Comparison of ENCODE assay signal across 21 cellular contexts in the genomic region with DNA sequence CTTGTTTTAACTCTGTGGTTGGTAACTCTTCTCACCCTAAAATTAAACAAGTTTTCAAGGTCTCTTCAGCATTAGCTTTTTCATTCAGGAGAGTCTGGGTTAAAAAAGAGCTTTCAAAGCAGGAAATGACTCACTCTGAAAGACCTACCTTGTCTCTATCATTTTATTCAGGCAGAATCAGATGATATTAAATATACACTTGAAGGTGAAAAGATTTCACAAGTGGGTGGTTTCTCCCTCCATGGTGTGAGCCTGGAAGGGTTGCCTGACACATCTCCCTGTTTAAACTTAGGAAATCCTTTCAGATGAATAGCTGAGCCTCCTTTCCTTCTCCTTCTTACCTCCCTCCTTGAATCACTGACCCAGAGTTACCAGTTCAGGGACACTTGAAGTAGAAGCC.
A peak's percentile ranks its signal among the peaks of the same experiment; 100 is the strongest.
DNase-seq lines count a peak whose midpoint lies in the region; ATAC-seq, FAIRE-seq and TF ChIP-seq lines count a peak whose summit lies in the region.
"Had no signal": no experiment of that assay in that cellular context is flagged by ENCODE, and none has a peak within 500 bp of the region (broad histone marks: within the 10 kb centered on the region; RNA-seq: fewer than 3 reads in every experiment).

No MANE protein-coding gene starts in this region.

- H3K4me3 Mint-ChIP-seq in MCF 10A (ENCODE audit: unreplicated experiment), result no peak overlapping the region
- no peak overlapping the region for H3K4me3 Mint-ChIP-seq in astrocyte (ENCODE audit: unreplicated experiment)
- H3K4me3 Mint-ChIP-seq: CD4-positive, CD25-positive, alpha-beta regulatory T cell had no signal

- no peaks in the 10 kb centered on the region for H3K9me2 ChIP-seq in hepatocyte (replicated peaks; ENCODE audit: insufficient read depth)

- H3K79me2 ChIP-seq in astrocyte (ENCODE audit: insufficient read depth, low read length), result no peaks in the 10 kb centered on the region
- no peaks in the 10 kb centered on the region for H3K79me2 ChIP-seq in hepatocyte

- intact Hi-C loops in MCF 10A (cut with micrococcal nuclease) (no loop called here), breast epithelium (cut with DNase I; ENCODE audit: low total_unique reads) (no loop called here)

- H3K9me3 ChIP-seq in breast epithelium, result no peaks in the 10 kb centered on the region
- no peaks in the 10 kb centered on the region for H3K9me3 ChIP-seq in astrocyte (ENCODE audit: insufficient read depth, low read depth, low read length)
- no peaks in the 10 kb centered on the region for H3K9me3 ChIP-seq in hepatocyte (ENCODE audit: low read depth)
- H3K9me3 ChIP-seq: BE2C, Caco-2 had no signal

- ATAC-seq in GM19397 (IDR thresholded peaks at IDR 0.05; ENCODE audit: unreplicated experiment), result no peak
- ATAC-seq: HCT116, Panc1, Right ventricle myocardium inferior had no signal

- H3K36me3 ChIP-seq in breast epithelium (no peaks in the 10 kb centered on the region), astrocyte (ENCODE audit: insufficient read depth, low read length) (no peaks in the 10 kb centered on the region), hepatocyte (replicated peaks; ENCODE audit: insufficient read depth, low read depth) (no peaks in the 10 kb centered on the region)
- H3K36me3 ChIP-seq: BE2C had no signal

- H3K27me3 Mint-ChIP-seq in MCF 10A (ENCODE audit: insufficient read depth, unreplicated experiment) (no peaks in the 10 kb centered on the region), astrocyte (ENCODE audit: low read depth, unreplicated experiment) (no peaks in the 10 kb centered on the region)
- H3K27me3 Mint-ChIP-seq: CD4-positive, CD25-positive, alpha-beta regulatory T cell had no signal

- no peak overlapping the region for H3K4me2 ChIP-seq in astrocyte (ENCODE audit: low read length)
- H3K4me2 ChIP-seq in hepatocyte, result no peak overlapping the region

- POLR2A ChIA-PET in MCF 10A (lab: Yijun Ruan, JAX), result no interaction called here

- H3K4me3 ChIP-seq in breast epithelium, result no peak overlapping the region
- H3K4me3 ChIP-seq in astrocyte (ENCODE audit: insufficient read depth, low read depth, low read length), result no peak overlapping the region
- no peak overlapping the region for H3K4me3 ChIP-seq in hepatocyte
- H3K4me3 ChIP-seq: GM23248 had no signal

- H3K4me1 Mint-ChIP-seq in MCF 10A (ENCODE audit: insufficient read depth, unreplicated experiment) (peaks cover 12% of the 10 kb centered on the region), astrocyte (ENCODE audit: low read depth, unreplicated experiment) (peaks cover 8% of the 10 kb centered on the region)
- H3K4me1 Mint-ChIP-seq: CD4-positive, CD25-positive, alpha-beta regulatory T cell had no signal

- TF ChIP-seq CTCF in MCF 10A (IDR thresholded peaks at IDR 0.05; ENCODE audit: unreplicated experiment) (no peak), breast epithelium (IDR thresholded peaks at IDR 0.05) (no peak), astrocyte (IDR thresholded peaks at IDR 0.05; ENCODE audit: insufficient read depth, low read depth, low read length) (no peak), hepatocyte (IDR thresholded peaks at IDR 0.05; ENCODE audit: poor library complexity) (no peak)

- DNase-seq in MCF 10A (ENCODE audit: unreplicated experiment) (peak; percentile 43), breast epithelium (ENCODE audit: low spot score in 2 of 2) (no peak), astrocyte (ENCODE audit: low read depth) (no peak), hepatocyte (ENCODE audit: low spot score) (peak; percentile 4), hippocampal formation (lab: John Stamatoyannopoulos, UW) (no peak)
- DNase-seq in effector CD4-positive, alpha-beta T cell, result no peak
- DNase-seq: BE2C; Caco-2; CD4-positive, CD25-positive, alpha-beta regulatory T cell; DMS153; GDM1; GM23248; NCI-H1417 treated with DMSO at 0.1 percent for 48 hours; NCI-H1930; NCI-H2171 had no signal

- H3K9ac ChIP-seq in astrocyte (ENCODE audit: low read length), result no peak overlapping the region
- H3K9ac ChIP-seq: GM23248 had no signal

- H3K27ac Mint-ChIP-seq in MCF 10A (ENCODE audit: low read depth, unreplicated experiment), result peak overlapping the region; percentile 61
- H3K27ac Mint-ChIP-seq in astrocyte (ENCODE audit: unreplicated experiment), result no peak overlapping the region
- H3K27ac Mint-ChIP-seq: CD4-positive, CD25-positive, alpha-beta regulatory T cell had no signal

- CTCF ChIA-PET in MCF 10A (lab: Yijun Ruan, JAX), result no interaction called here

- H3K9me3 Mint-ChIP-seq in MCF 10A (ENCODE audit: unreplicated experiment) (no peaks in the 10 kb centered on the region), astrocyte (ENCODE audit: unreplicated experiment) (no peaks in the 10 kb centered on the region)

- no peaks in the 10 kb centered on the region for H3K4me1 ChIP-seq in breast epithelium
- no peaks in the 10 kb centered on the region for H3K4me1 ChIP-seq in astrocyte (ENCODE audit: insufficient read depth, low read length)
- no peaks in the 10 kb centered on the region for H3K4me1 ChIP-seq in hepatocyte (ENCODE audit: insufficient read depth)
- H3K4me1 ChIP-seq: BE2C, Caco-2 had no signal

- H3K36me3 Mint-ChIP-seq in MCF 10A (ENCODE audit: insufficient read depth, unreplicated experiment), result no peaks in the 10 kb centered on the region
- no peaks in the 10 kb centered on the region for H3K36me3 Mint-ChIP-seq in astrocyte (ENCODE audit: low read depth, unreplicated experiment)
- H3K36me3 Mint-ChIP-seq: CD4-positive, CD25-positive, alpha-beta regulatory T cell had no signal

- BruUV-seq in MCF 10A (replicated peaks; lab: Mats Ljungman, UMichigan), result no TSS peak

- no peak for TF ChIP-seq POLR2A in breast epithelium (IDR thresholded peaks at IDR 0.05)

- peak overlapping the region; percentile 10 for H2AFZ ChIP-seq in astrocyte (ENCODE audit: low read depth, low read length)
- H2AFZ ChIP-seq in hepatocyte, result no peak overlapping the region
- H2AFZ ChIP-seq: GM23248 had no signal

- no peak for FAIRE-seq in astrocyte (lab: Jason Lieb, UNC)
- FAIRE-seq: A204.1 had no signal

- H4K20me1 ChIP-seq in astrocyte (ENCODE audit: insufficient read depth, low read length), result no peaks in the 10 kb centered on the region
- no peaks in the 10 kb centered on the region for H4K20me1 ChIP-seq in hepatocyte (ENCODE audit: insufficient read depth, poor library complexity, severe bottlenecking)

- H3K27me3 ChIP-seq in breast epithelium, result no peaks in the 10 kb centered on the region
- no peaks in the 10 kb centered on the region for H3K27me3 ChIP-seq in astrocyte (ENCODE audit: insufficient read depth, low read length)
- no peaks in the 10 kb centered on the region for H3K27me3 ChIP-seq in hepatocyte
- H3K27me3 ChIP-seq: BE2C had no signal

- H3K27ac ChIP-seq in breast epithelium (no peak overlapping the region), astrocyte (ENCODE audit: low read depth, low read length) (no peak overlapping the region), hepatocyte (peak overlapping the region; percentile 46)
- H3K27ac ChIP-seq: GM23248, HL-60 had no signal

Comparison
In these comparisons a context has a peak if more than half of its experiments do, and no peak if none do; other contexts are left out.
1. DNase-seq: peak in MCF 10A (single experiment) and hepatocyte (single experiment); none in breast epithelium (0 of 2), astrocyte (single experiment), effector CD4-positive, alpha-beta T cell (single experiment) and hippocampal formation (0 of 2).